8 cellular contexts compared by ENCODE assay signal in the genomic region with DNA sequence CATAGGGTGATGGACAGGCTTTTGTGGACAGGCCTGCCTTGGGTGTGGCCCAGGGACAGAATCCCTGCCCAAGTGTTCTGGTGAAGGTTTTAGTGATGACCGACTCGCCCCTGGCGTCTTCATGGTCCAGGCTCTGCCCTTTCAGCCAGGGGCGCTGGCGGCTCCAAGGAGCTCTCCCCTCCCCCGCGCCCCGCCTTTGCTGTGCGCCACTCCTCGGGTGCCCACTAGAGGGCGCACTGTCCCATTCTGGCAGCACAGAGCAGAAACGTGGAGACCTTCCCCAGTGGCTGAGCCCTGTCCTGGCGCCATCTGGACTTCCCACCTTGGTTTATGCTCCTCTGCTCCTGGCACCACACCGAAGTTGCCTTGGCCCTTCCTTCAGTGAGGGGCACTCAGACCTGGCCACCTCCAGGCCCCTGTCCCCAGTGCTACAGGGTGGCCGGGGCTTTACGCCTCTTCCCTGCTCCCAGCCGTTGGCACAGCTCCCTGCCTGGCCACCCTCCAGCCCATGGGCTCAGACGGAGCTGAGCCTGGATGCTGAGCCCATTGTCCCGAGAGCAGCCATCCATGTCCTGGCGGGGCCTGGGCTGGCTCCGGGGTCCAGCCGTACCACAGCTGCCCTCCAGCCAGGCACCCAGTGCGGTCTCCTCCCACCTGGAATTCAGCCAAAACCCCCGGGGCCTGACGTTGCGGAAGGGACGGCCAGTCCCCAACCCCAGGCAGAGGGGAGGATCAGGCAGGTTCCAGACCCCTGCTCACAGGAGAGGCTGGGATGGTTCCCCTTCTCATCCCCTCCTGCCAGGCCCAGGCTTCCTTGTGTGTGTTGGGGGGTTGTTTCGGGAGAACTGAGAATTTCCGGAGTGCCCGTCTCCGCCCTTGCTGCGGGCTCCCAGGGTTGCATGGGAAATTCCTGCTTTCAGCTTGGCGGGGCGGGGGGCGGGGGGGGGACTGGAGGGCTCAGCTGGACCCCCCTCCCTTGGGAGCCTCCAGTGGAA. TPM values are rescaled to one million over a fixed set of nuclear protein-coding genes. Genes with fewer than 3 reads are reported as not detected.
DNase-seq lines count a peak whose midpoint lies in the region; ATAC-seq and TF ChIP-seq lines count a peak whose summit lies in the region.

No MANE protein-coding gene starts in this region.

- ATAC-seq in GM21717 (IDR thresholded peaks at IDR 0.05; ENCODE audit: unreplicated experiment), result peak; percentile 33
- ATAC-seq in stimulated activated naive CD8-positive, alpha-beta T cell treated with anti-CD3 and anti-CD28 coated beads, Interleukin-15, amount 100 ng/mL, for 72 hours, result peak; percentile 62

- no peaks in the 10 kb centered on the region for H3K9me3 Mint-ChIP-seq in nephron
- H3K9me3 Mint-ChIP-seq in stimulated activated naive CD8-positive, alpha-beta T cell treated with anti-CD3 and anti-CD28 coated beads, Interleukin-15, amount 100 ng/mL, for 72 hours, result peaks cover 0 to 4% of the 10 kb centered on the region in 2 donors

- H3K4me1 Mint-ChIP-seq in nephron, result peaks cover 32% of the 10 kb centered on the region
- H3K4me1 Mint-ChIP-seq in stimulated activated naive CD8-positive, alpha-beta T cell treated with anti-CD3 and anti-CD28 coated beads, Interleukin-15, amount 100 ng/mL, for 72 hours, result peaks cover 88% of the 10 kb centered on the region

- peak; percentile 98 for TF ChIP-seq CTCF in LNCAP (IDR thresholded peaks at IDR 0.05)
- peak; percentile 99 for TF ChIP-seq CTCF in nephron (IDR thresholded peaks at IDR 0.05; ENCODE audit: unreplicated experiment in 3 of 3)

- H3K27ac Mint-ChIP-seq in nephron, result peak overlapping the region; percentile 82 to 97 (median 95)
- H3K27ac Mint-ChIP-seq in stimulated activated naive CD8-positive, alpha-beta T cell treated with anti-CD3 and anti-CD28 coated beads, Interleukin-15, amount 100 ng/mL, for 72 hours, result peak overlapping the region; percentile 99 to 100

- DNase-seq in Caki2 (ENCODE audit: low read depth) (peak; percentile 92), RPMI8226 (peak; percentile 86), fibroblast of peridontal ligament (ENCODE audit: extremely low read depth) (peak; percentile 82)
- peak; percentile 86 for DNase-seq in activated T-helper 9 cell treated with anti-CD3 and anti-CD28 coated beads, Interleukin-2, amount 50 U/mL, for 16 hours (ENCODE audit: low read depth)
- DNase-seq in stimulated activated naive CD8-positive, alpha-beta T cell treated with anti-CD3 and anti-CD28 coated beads, Interleukin-15, amount 100 ng/mL, for 72 hours, result peak; percentile 93

- in situ Hi-C loops in Caki2 (cut with HindIII; ENCODE audit: low pct_unique_long_range_greater_than_20kb, low sequenced_read_pairs), result no loop called here

- H3K4me3 Mint-ChIP-seq in nephron, result peak overlapping the region; percentile 64 to 69 (median 68)
- peak overlapping the region; percentile 76 to 86 for H3K4me3 Mint-ChIP-seq in stimulated activated naive CD8-positive, alpha-beta T cell treated with anti-CD3 and anti-CD28 coated beads, Interleukin-15, amount 100 ng/mL, for 72 hours

- H3K36me3 Mint-ChIP-seq in nephron (ENCODE audit: low read depth), result no peaks in the 10 kb centered on the region

- H3K27me3 Mint-ChIP-seq in nephron (ENCODE audit: low read depth), result peaks cover 61% of the 10 kb centered on the region
- peaks cover 37% of the 10 kb centered on the region for H3K27me3 Mint-ChIP-seq in stimulated activated naive CD8-positive, alpha-beta T cell treated with anti-CD3 and anti-CD28 coated beads, Interleukin-15, amount 100 ng/mL, for 72 hours

RNA-seq across cellular contexts. Expression of a gene that starts 5.6 kb away (rescaled TPM):
- total RNA-seq in Caki2 (2014; rRNA removed; shearing (Covaris generic); ENCODE audit: low replicate concordance), result not detected in 2 replicates

RNA-seq across cellular contexts. Expression of a gene that starts 6.5 kb away (rescaled TPM):
- total RNA-seq in Caki2 (2014; rRNA removed; shearing (Covaris generic); ENCODE audit: low replicate concordance), result 181 and 245 TPM in 2 replicates

RNA-seq across cellular contexts. Expression of a gene that starts 9.9 kb away (rescaled TPM):
- 54.2 and 55.3 TPM in 2 replicates for total RNA-seq in Caki2 (2014; rRNA removed; shearing (Covaris generic); ENCODE audit: low replicate concordance)

RNA-seq across cellular contexts. Expression of a gene that starts 45.3 kb away (rescaled TPM):
- total RNA-seq in Caki2 (2014; rRNA removed; shearing (Covaris generic); ENCODE audit: low replicate concordance), result 9.1 and 21.2 TPM in 2 replicates

Comparison
In these comparisons a context has a peak if more than half of its experiments do, and no peak if none do; other contexts are left out.
1. Peak in every context shown above with its lines: DNase-seq and ATAC-seq.